8 cellular contexts compared by ENCODE assay signal in the genomic region with DNA sequence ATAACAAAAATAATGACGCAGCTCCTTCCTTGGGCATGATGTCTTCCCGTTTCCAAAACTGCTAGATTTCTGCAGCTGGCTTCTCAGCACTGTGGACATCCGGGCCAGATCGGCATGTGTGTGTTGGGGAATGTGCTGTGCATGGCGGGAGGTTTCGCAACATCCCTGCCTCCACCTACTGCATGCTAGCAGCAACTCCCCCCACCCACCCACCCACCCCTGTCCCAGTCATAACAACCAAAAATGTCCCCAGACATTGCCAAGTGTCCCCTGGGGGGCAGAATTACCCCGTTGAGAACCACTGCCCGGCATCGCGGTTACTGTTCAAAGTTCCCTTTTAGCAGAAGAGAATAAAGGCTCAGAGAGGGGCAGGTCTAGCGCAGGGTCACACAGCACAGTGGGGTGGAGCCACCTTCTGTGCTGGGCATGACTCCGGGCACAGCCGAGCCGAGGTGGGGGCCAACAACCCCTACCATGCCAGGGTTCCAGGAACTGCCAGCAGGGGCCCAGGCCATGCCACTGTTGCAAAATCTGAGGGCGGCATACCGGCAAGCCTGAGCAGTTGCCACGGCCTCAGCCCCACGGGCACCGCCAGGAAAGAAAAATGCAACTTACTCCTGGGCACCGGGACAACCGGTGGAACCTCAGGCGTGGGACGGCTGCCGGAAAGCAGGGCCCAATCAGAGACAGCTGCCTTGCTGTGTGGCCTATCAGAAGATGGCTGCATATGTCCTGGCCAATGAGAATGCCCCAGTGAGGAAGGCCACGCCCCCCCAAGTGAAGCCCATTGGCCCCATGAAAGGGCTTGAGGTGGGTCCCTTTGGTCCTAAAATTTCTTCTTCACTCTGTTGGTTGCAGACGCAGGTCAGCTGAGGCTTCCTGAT. TPM values are rescaled to one million over a fixed set of nuclear protein-coding genes. Genes with fewer than 3 reads are reported as not detected.
DNase-seq lines count a peak whose midpoint lies in the region; ATAC-seq and TF ChIP-seq lines count a peak whose summit lies in the region.

No MANE protein-coding gene starts in this region.

- intact Hi-C loops in ovary (cut with DNase I), result loop anchor here in 1 of 4 donors (10.0 kb wide), 1 partner anchor 61 kb away; no protein-coding TSS in a partner anchor

- H3K4me1 ChIP-seq in ovary (ENCODE audit: insufficient read depth), result peaks cover 16% of the 10 kb centered on the region

- no peaks in the 10 kb centered on the region for H3K9me3 ChIP-seq in ovary

- H3K4me3 Mint-ChIP-seq in activated T-cell treated with anti-CD3 and anti-CD28 coated beads, Interleukin-2, amount 50 U/mL, for 24 hours, result peak overlapping the region; percentile 20

- no peak overlapping the region for H3K4me3 ChIP-seq in ovary

- H3K9me3 Mint-ChIP-seq in activated T-cell treated with anti-CD3 and anti-CD28 coated beads, Interleukin-2, amount 50 U/mL, for 24 hours, result no peaks in the 10 kb centered on the region

- H3K36me3 ChIP-seq in ovary, result no peaks in the 10 kb centered on the region

- H3K27me3 ChIP-seq in ovary, result no peaks in the 10 kb centered on the region

- TF ChIP-seq POLR2A in ovary (IDR thresholded peaks at IDR 0.05), result no peak

- TF ChIP-seq EP300 in ovary (IDR thresholded peaks at IDR 0.05), result peak; percentile 42

- DNase-seq in NCI-H345 (lab: John Stamatoyannopoulos, UW), result peak; percentile 22
- no peak for DNase-seq in NCI-H345 treated with DMSO at 0.1 percent for 48 hours (lab: John Stamatoyannopoulos, UW; ENCODE audit: unreplicated experiment)
- DNase-seq in NCI-H446 treated with DMSO at 0.1 percent for 48 hours (lab: John Stamatoyannopoulos, UW), result peak; percentile 35
- DNase-seq in activated T-cell treated with anti-CD3 and anti-CD28 coated beads, Interleukin-2, amount 50 U/mL, for 24 hours, result peak; percentile 55
- peak; percentile 72 for DNase-seq in fibroblast of the conjunctiva (ENCODE audit: low read depth)
- peak; percentile 81 to 91 (median 86) for DNase-seq in ovary
- no peak for DNase-seq in NCI-H1417 treated with DMSO at 0.1 percent for 48 hours (lab: John Stamatoyannopoulos, UW)

- WGBS in ovary, 3 donors, result 15 to 34% (median 26%) methylated on average over 26 of the region's 26 CpGs

- no peak overlapping the region for H3K27ac Mint-ChIP-seq in activated T-cell treated with anti-CD3 and anti-CD28 coated beads, Interleukin-2, amount 50 U/mL, for 24 hours

- peaks cover 4% of the 10 kb centered on the region for H3K4me1 Mint-ChIP-seq in activated T-cell treated with anti-CD3 and anti-CD28 coated beads, Interleukin-2, amount 50 U/mL, for 24 hours (ENCODE audit: low read depth)

- ATAC-seq in GM21526 (IDR thresholded peaks at IDR 0.05; ENCODE audit: low FRiP score, unreplicated experiment), result no peak

- H3K36me3 Mint-ChIP-seq in activated T-cell treated with anti-CD3 and anti-CD28 coated beads, Interleukin-2, amount 50 U/mL, for 24 hours (ENCODE audit: low read depth), result no peaks in the 10 kb centered on the region

- H3K27ac ChIP-seq in ovary, result peak overlapping the region; percentile 68 to 85

- no peaks in the 10 kb centered on the region for H3K27me3 Mint-ChIP-seq in activated T-cell treated with anti-CD3 and anti-CD28 coated beads, Interleukin-2, amount 50 U/mL, for 24 hours

- TF ChIP-seq CTCF in ovary (IDR thresholded peaks at IDR 0.05), result no peak

RNA-seq across cellular contexts. Expression of gene NFIC, which starts 22.5 kb away (rescaled TPM):
- 100 to 1,000 TPM in 5 of 7 donors, 10 to 100 TPM in 2; 62.0 to 345 (median 283) TPM for total RNA-seq in ovary
- 10 to 100 TPM; 31.9 to 71.1 TPM for polyA plus RNA-seq in ovary

Comparison
In these comparisons a context has a peak if more than half of its experiments do, and no peak if none do; other contexts are left out.
1. DNase-seq: peak in NCI-H345 (single experiment), NCI-H446 treated with DMSO at 0.1 percent for 48 hours (single experiment), activated T-cell treated with anti-CD3 and anti-CD28 coated beads, Interleukin-2, amount 50 U/mL, for 24 hours (single experiment), fibroblast of the conjunctiva (single experiment) and ovary (5 of 5); none in NCI-H345 treated with DMSO at 0.1 percent for 48 hours (single experiment) and NCI-H1417 treated with DMSO at 0.1 percent for 48 hours (single experiment).